In genomic region chr6:156776841-156777576, GRCh38 we compare ENCODE assay signal across 1 cellular context.
TF ChIP-seq lines count a peak whose summit lies in the region.

Gene ARID1B (plus strand): TSS chr6:156777378. CDS start chr6:156777681, 303 bp downstream.

TF ChIP-seq in HepG2, 621 proteins besides CTCF, POLR2A, EP300 and RAD21 (continued from another document and continues in another):
- TF ChIP-seq ZNF710 (CRISPR knock-in tag; IDR thresholded peaks at IDR 0.05; ENCODE audit: borderline replicate concordance) (no peak), ZNF557 (CRISPR knock-in tag; IDR thresholded peaks at IDR 0.05) (no peak), ZNF329 (CRISPR knock-in tag; IDR thresholded peaks at IDR 0.05; ENCODE audit: low read depth) (peak; percentile 69; the same call in 1 of the 2 replicates), THAP7 (CRISPR knock-in tag; IDR thresholded peaks at IDR 0.05) (0 out of 2 replicates have a peak, but pooled peaks have one; percentile 39), RBFOX2 (IDR thresholded peaks at IDR 0.05; ENCODE audit: low read depth, low read length) (peak; percentile 89; the same call in 1 of the 2 replicates), ATRX (CRISPR knock-in tag; IDR thresholded peaks at IDR 0.05; ENCODE audit: borderline replicate concordance) (no peak), KLF11 (CRISPR knock-in tag; IDR thresholded peaks at IDR 0.05) (no peak), PPARG (CRISPR knock-in tag; conservative IDR thresholded peaks at IDR 0.05) (peak; percentile 28; the same call in 1 of the 2 replicates), ZNF33A (CRISPR knock-in tag; IDR thresholded peaks at IDR 0.05; ENCODE audit: borderline replicate concordance) (no peak), KDM2A (CRISPR knock-in tag; IDR thresholded peaks at IDR 0.05; ENCODE audit: borderline replicate concordance, low read depth) (peak; percentile 63; the same call in 1 of the 2 replicates), HOXA7 (CRISPR knock-in tag; IDR thresholded peaks at IDR 0.05) (no peak), AGO2 (optimal IDR thresholded peaks at IDR 0.05; ENCODE audit: low read depth, low read length) (peak; percentile 12), ATF4 (CRISPR knock-in tag; IDR thresholded peaks at IDR 0.05) (0 out of 4 replicates have a peak, but pooled peaks of 1 of the 2 experiments have one; percentile 27), ASH2L (IDR thresholded peaks at IDR 0.05; ENCODE audit: insufficient read length, low read depth, low read length) (peak; percentile 86), ZNF552 (CRISPR knock-in tag; IDR thresholded peaks at IDR 0.05; ENCODE audit: borderline replicate concordance) (no peak), ZC3H4 (CRISPR knock-in tag; IDR thresholded peaks at IDR 0.05; ENCODE audit: borderline replicate concordance) (peak; percentile 74; the same call in 1 of the 2 replicates), ZKSCAN5 (CRISPR knock-in tag; IDR thresholded peaks at IDR 0.05) (no peak), CENPX (CRISPR knock-in tag; IDR thresholded peaks at IDR 0.05) (no peak), ZFP36L2 (CRISPR knock-in tag; IDR thresholded peaks at IDR 0.05) (no peak), STAG1 (CRISPR knock-in tag; IDR thresholded peaks at IDR 0.05) (0 out of 2 replicates have a peak, but pooled peaks have one; percentile 2), ZNF790 (CRISPR knock-in tag; IDR thresholded peaks at IDR 0.05; ENCODE audit: borderline replicate concordance) (no peak), CSRNP2 (CRISPR knock-in tag; conservative IDR thresholded peaks at IDR 0.05; ENCODE audit: low read depth) (no peak; the same call in 1 of the 2 replicates), MNT (IDR thresholded peaks at IDR 0.05) (no peak), SMC3 (IDR thresholded peaks at IDR 0.05; ENCODE audit: low read length) (no peak), ZBTB34 (CRISPR knock-in tag; IDR thresholded peaks at IDR 0.05) (no peak), ZHX2 (IDR thresholded peaks at IDR 0.05; ENCODE audit: low read depth) (no peak; the same call in 1 of the 2 replicates), ZHX2 (CRISPR knock-in tag; IDR thresholded peaks at IDR 0.05; ENCODE audit: borderline replicate concordance) (0 out of 2 replicates have a peak, but pooled peaks have one; percentile 84), ZNF780A (CRISPR knock-in tag; IDR thresholded peaks at IDR 0.05) (0 out of 2 replicates have a peak, but pooled peaks have one; percentile 40), HNF4A (CRISPR knock-in tag; IDR thresholded peaks at IDR 0.05) (peak; percentile 13; the same call in 1 of the 2 replicates), CHD2 (IDR thresholded peaks at IDR 0.05; ENCODE audit: low read depth, low read length) (peak; percentile 89), SNAPC2 (CRISPR knock-in tag; IDR thresholded peaks at IDR 0.05) (no peak), DPF2 (CRISPR knock-in tag; IDR thresholded peaks at IDR 0.05; ENCODE audit: borderline replicate concordance, low read depth) (no peak), ESRRA (CRISPR knock-in tag; IDR thresholded peaks at IDR 0.05; ENCODE audit: low read depth) (no peak; the same call in 1 of the 2 replicates), ZIK1 (CRISPR knock-in tag; IDR thresholded peaks at IDR 0.05; ENCODE audit: borderline replicate concordance, low read depth) (no peak; the same call in 1 of the 2 replicates), ZSCAN20 (CRISPR knock-in tag; IDR thresholded peaks at IDR 0.05; ENCODE audit: borderline replicate concordance) (peak; percentile 88; the same call in 1 of the 2 replicates), ZNF34 (CRISPR knock-in tag; IDR thresholded peaks at IDR 0.05; ENCODE audit: borderline replicate concordance) (no peak), ONECUT2 (CRISPR knock-in tag; IDR thresholded peaks at IDR 0.05) (0 out of 2 replicates have a peak, but pooled peaks have one; percentile 52), ZNF619 (CRISPR knock-in tag; IDR thresholded peaks at IDR 0.05) (no peak), ZNF776 (CRISPR knock-in tag; IDR thresholded peaks at IDR 0.05) (peak; percentile 16; the same call in 1 of the 2 replicates), ZNF263 (CRISPR knock-in tag; IDR thresholded peaks at IDR 0.05) (peak; percentile 69), HNF4G (IDR thresholded peaks at IDR 0.05; ENCODE audit: borderline replicate concordance, low read depth, low read length) (0 out of 2 replicates have a peak, but pooled peaks have one; percentile 5), HNF4G (CRISPR knock-in tag; IDR thresholded peaks at IDR 0.05; ENCODE audit: borderline replicate concordance, low read depth) (no peak), KDM3A (CRISPR knock-in tag; IDR thresholded peaks at IDR 0.05; ENCODE audit: low read depth) (no peak), NCOA1 (CRISPR knock-in tag; IDR thresholded peaks at IDR 0.05) (peak; percentile 27; the same call in 1 of the 2 replicates), PAWR (CRISPR knock-in tag; IDR thresholded peaks at IDR 0.05; ENCODE audit: borderline replicate concordance) (no peak), ELF1 (CRISPR knock-in tag; IDR thresholded peaks at IDR 0.05) (no peak), ETV6 (CRISPR knock-in tag; conservative IDR thresholded peaks at IDR 0.05) (no peak), MED1 (CRISPR knock-in tag; IDR thresholded peaks at IDR 0.05) (peak; percentile 61; the same call in 1 of the 2 replicates), TCF7 (IDR thresholded peaks at IDR 0.05; ENCODE audit: low read depth) (no peak), CENPT (CRISPR knock-in tag; IDR thresholded peaks at IDR 0.05; ENCODE audit: low read depth) (no peak), ZNF234 (CRISPR knock-in tag; conservative IDR thresholded peaks at IDR 0.05) (no peak), FOXP1 (IDR thresholded peaks at IDR 0.05) (no peak), FOXP1 (CRISPR knock-in tag; IDR thresholded peaks at IDR 0.05) (no peak), ZNF33B (CRISPR knock-in tag; IDR thresholded peaks at IDR 0.05) (no peak), ZFAT (CRISPR knock-in tag; conservative IDR thresholded peaks at IDR 0.05) (no peak), PRMT3 (CRISPR knock-in tag; IDR thresholded peaks at IDR 0.05; ENCODE audit: borderline replicate concordance, low read depth) (no peak), CC2D1A (CRISPR knock-in tag; IDR thresholded peaks at IDR 0.05) (no peak), XRCC5 (optimal IDR thresholded peaks at IDR 0.05; ENCODE audit: low read length) (peak; percentile 48), ZNF616 (CRISPR knock-in tag; IDR thresholded peaks at IDR 0.05; ENCODE audit: low read depth) (0 out of 2 replicates have a peak, but pooled peaks have one; percentile 36), ZNF709 (CRISPR knock-in tag; IDR thresholded peaks at IDR 0.05) (no peak; the same call in 1 of the 2 replicates), ZNF10 (CRISPR knock-in tag; IDR thresholded peaks at IDR 0.05; ENCODE audit: borderline replicate concordance, low read depth) (no peak), ZNF720 (CRISPR knock-in tag; IDR thresholded peaks at IDR 0.05) (no peak)
